20 cellular contexts compared by ENCODE assay signal in the genomic region with DNA sequence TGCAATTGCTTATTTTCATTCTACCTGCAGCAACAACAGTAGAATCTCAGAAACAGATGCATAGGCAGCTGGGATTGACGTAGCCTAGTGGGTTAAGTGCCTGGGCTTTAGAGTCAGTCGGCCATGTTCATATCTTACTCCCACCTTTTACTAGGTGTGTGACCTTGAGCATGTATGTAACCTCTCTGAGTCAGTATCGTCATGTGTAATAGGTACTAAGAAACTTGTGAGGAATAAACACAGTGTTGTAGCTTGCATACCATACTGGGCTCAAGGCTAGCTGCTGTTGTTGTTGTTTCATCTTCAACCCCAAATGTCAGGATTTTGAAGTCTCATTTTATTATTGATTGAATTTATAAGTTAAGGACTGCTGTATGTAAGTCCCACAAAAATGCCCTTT.
"Had no signal": no experiment of that assay in that cellular context is flagged by ENCODE, and none has a peak within 500 bp of the region (broad histone marks: within the 10 kb centered on the region; RNA-seq: fewer than 3 reads in every experiment).

No MANE protein-coding gene starts in this region.

- ATAC-seq: left lung, right cardiac atrium had no signal

- H3K36me3 ChIP-seq: brain microvascular endothelial cell, esophagus muscularis mucosa, left lung had no signal

- DNase-seq: activated CD4-positive, alpha-beta T cell treated with anti-CD3 and anti-CD28 coated beads, Interleukin-2, amount 50 U/mL, for 4 hours; activated CD4-positive, CD25-positive, alpha-beta regulatory T cell; activated CD8-positive, alpha-beta memory T cell treated with anti-CD3 and anti-CD28 coated beads, Interleukin-2, amount 50 U/mL, for 4 hours; activated naive CD4-positive, alpha-beta T cell treated with Interleukin-2 at 50 U/mL for 16 hours; amygdala; brain microvascular endothelial cell; cortex of kidney; effector CD4-positive, alpha-beta T cell; kidney; left lung; naive B cell; right cardiac atrium; stimulated activated CD4-positive, alpha-beta T cell treated with anti-CD3 and anti-CD28 coated beads, Interleukin-15, amount 100 ng/mL, for 24 hours; stimulated activated CD4-positive, alpha-beta T cell treated with anti-CD3 and anti-CD28 coated beads, Interleukin-4, amount 100 ng/mL, for 24 hours; stimulated activated naive CD4-positive, alpha-beta T cell treated with Interleukin-2 at 50 U/mL for 16 hours had no signal

- H3K27me3 Mint-ChIP-seq: central memory CD8-positive, alpha-beta T cell; progenitor cell of endocrine pancreas; type B pancreatic cell had no signal

- H3K9me3 Mint-ChIP-seq: central memory CD8-positive, alpha-beta T cell; naive B cell; type B pancreatic cell had no signal

- H3K27ac ChIP-seq: brain microvascular endothelial cell, left lung had no signal

- H3K4me3 ChIP-seq: esophagus muscularis mucosa, left lung, skin epidermis had no signal

- H3K9me3 ChIP-seq: esophagus muscularis mucosa, left lung had no signal

- H3K27me3 ChIP-seq: brain microvascular endothelial cell, esophagus muscularis mucosa had no signal

- H3K27ac Mint-ChIP-seq: progenitor cell of endocrine pancreas, type B pancreatic cell had no signal

- H3K4me3 Mint-ChIP-seq: naive B cell, type B pancreatic cell had no signal
